Comparison of ENCODE assay signal across 34 cellular contexts in genomic region chr17:9611557-9611956, GRCh38. TPM values are rescaled to one million over a fixed set of nuclear protein-coding genes. Genes with fewer than 3 reads are reported as not detected.
"Had no signal": no experiment of that assay in that cellular context is flagged by ENCODE, and none has a peak within 500 bp of the region (broad histone marks: within the 10 kb centered on the region; RNA-seq: fewer than 3 reads in every experiment).

No MANE protein-coding gene starts in this region.

- H3K27ac ChIP-seq: VCaP, WERI-Rb-1 had no signal

- ATAC-seq: activated CD4-positive, alpha-beta T cell treated with anti-CD3 and anti-CD28 coated beads for 36 hours; activated CD4-positive, CD25-positive, alpha-beta regulatory T cell treated with anti-CD3 and anti-CD28 coated beads, Interleukin-2, amount 50 U/mL, for 24 hours; activated CD8-positive, alpha-beta memory T cell treated with anti-CD3 and anti-CD28 coated beads, Interleukin-2, amount 10 ng/mL, durations not matched to agents 7 days and 5 days; activated CD8-positive, alpha-beta T cell treated with anti-CD3 and anti-CD28 coated beads for 36 hours; activated CD8-positive, alpha-beta T cell treated with anti-CD3 and anti-CD28 coated beads, Interleukin-2, amount 10 ng/mL, durations not matched to agents 7 days and 5 days; T-helper 17 cell; WTC11 had no signal

- DNase-seq: activated B cell treated with CpG ODN at 0.5 μM for 24 hours; activated CD4-positive, alpha-beta memory T cell treated with anti-CD3 and anti-CD28 coated beads for 36 hours; activated CD4-positive, alpha-beta memory T cell treated with anti-CD3 and anti-CD28 coated beads, Interleukin-2, amount 10 ng/mL, durations not matched to agents 7 days and 5 days; activated CD4-positive, alpha-beta T cell treated with anti-CD3 and anti-CD28 coated beads for 1 hour; activated CD4-positive, alpha-beta T cell treated with anti-CD3 and anti-CD28 coated beads for 36 hours; activated CD4-positive, alpha-beta T cell treated with anti-CD3 and anti-CD28 coated beads for 4 hours; activated CD4-positive, alpha-beta T cell treated with anti-CD3 and anti-CD28 coated beads for 48 hours; activated CD4-positive, alpha-beta T cell treated with anti-CD3 and anti-CD28 coated beads, Interleukin-2, amount 10 ng/mL, durations not matched to agents 24 days and 14 days; activated CD4-positive, alpha-beta T cell treated with anti-CD3 and anti-CD28 coated beads, Interleukin-2, amount 10 ng/mL, durations not matched to agents 7 days and 5 days; activated CD4-positive, alpha-beta T cell treated with anti-CD3 and anti-CD28 coated beads, Interleukin-2, amount 50 U/mL, for 1 hour; activated CD4-positive, alpha-beta T cell treated with anti-CD3 and anti-CD28 coated beads, Interleukin-2, amount 50 U/mL, for 4 hours; activated CD4-positive, alpha-beta T cell treated with anti-CD3 and anti-CD28 coated beads, Interleukin-2, amount 50 U/mL, for 48 hours; activated CD4-positive, CD25-positive, alpha-beta regulatory T cell; activated CD4-positive, CD25-positive, alpha-beta regulatory T cell treated with anti-CD3 and anti-CD28 coated beads, Interleukin-2, amount 50 U/mL, for 72 hours; activated CD8-positive, alpha-beta memory T cell treated with anti-CD3 and anti-CD28 coated beads for 24 hours; activated CD8-positive, alpha-beta memory T cell treated with anti-CD3 and anti-CD28 coated beads, Interleukin-2, amount 10 ng/mL, durations not matched to agents 7 days and 5 days; activated CD8-positive, alpha-beta memory T cell treated with anti-CD3 and anti-CD28 coated beads, Interleukin-2, amount 50 U/mL, for 4 hours; activated CD8-positive, alpha-beta memory T cell treated with anti-CD3 and anti-CD28 coated beads, Interleukin-2, amount 50 U/mL, for 48 hours; activated CD8-positive, alpha-beta T cell treated with anti-CD3 and anti-CD28 coated beads for 36 hours; activated CD8-positive, alpha-beta T cell treated with anti-CD3 and anti-CD28 coated beads, Interleukin-2, amount 10 ng/mL, durations not matched to agents 7 days and 5 days; activated T-cell treated with anti-CD3 and anti-CD28 coated beads for 4 hours; T-helper 1 cell; T-helper 17 cell; T-helper 2 cell; T-helper 9 cell; T1000; WERI-Rb-1 had no signal

- H3K36me3 ChIP-seq: WERI-Rb-1 had no signal

- FAIRE-seq: TTC549 had no signal

RNA-seq across cellular contexts. Expression of gene CFAP52, which starts 35.1 kb away (rescaled TPM):
- total RNA-seq: activated B cell treated with CpG ODN at 0.5 μM for 24 hours; activated CD4-positive, alpha-beta memory T cell treated with anti-CD3 and anti-CD28 coated beads for 36 hours; activated CD4-positive, alpha-beta memory T cell treated with anti-CD3 and anti-CD28 coated beads, Interleukin-2, amount 10 ng/mL, durations not matched to agents 7 days and 5 days; activated CD4-positive, alpha-beta T cell treated with anti-CD3 and anti-CD28 coated beads for 36 hours; activated CD4-positive, alpha-beta T cell treated with anti-CD3 and anti-CD28 coated beads, Interleukin-2, amount 10 ng/mL, durations not matched to agents 24 days and 14 days; activated CD4-positive, alpha-beta T cell treated with anti-CD3 and anti-CD28 coated beads, Interleukin-2, amount 10 ng/mL, durations not matched to agents 7 days and 5 days; activated CD8-positive, alpha-beta memory T cell treated with anti-CD3 and anti-CD28 coated beads for 36 hours; activated CD8-positive, alpha-beta memory T cell treated with anti-CD3 and anti-CD28 coated beads, Interleukin-2, amount 10 ng/mL, durations not matched to agents 7 days and 5 days; activated CD8-positive, alpha-beta T cell treated with anti-CD3 and anti-CD28 coated beads for 36 hours; activated CD8-positive, alpha-beta T cell treated with anti-CD3 and anti-CD28 coated beads, Interleukin-2, amount 10 ng/mL, durations not matched to agents 7 days and 5 days; T-helper 1 cell treated with Interleukin-12 subunit alpha and Interleukin-12 subunit beta and Interleukin-4 antibody, amounts not matched to agents 30 ng/mL and 1 ng/mL, for 36 hours; T-helper 17 cell; T-helper 2 cell treated with Interferon-gamma antibody and Interleukin-4, amounts not matched to agents 100 ng/mL and 5 ng/mL, for 36 hours; WTC11 had no signal
